ENCODE assay signal across 21 cellular contexts in genomic region chr5:151148583-151148982, GRCh38. TPM values are rescaled to one million over a fixed set of nuclear protein-coding genes. Genes with fewer than 3 reads are reported as not detected.
DNase-seq lines count a peak whose midpoint lies in the region; ATAC-seq and TF ChIP-seq lines count a peak whose summit lies in the region.
"Had no signal": no experiment of that assay in that cellular context is flagged by ENCODE, and none has a peak within 500 bp of the region (broad histone marks: within the 10 kb centered on the region; RNA-seq: fewer than 3 reads in every experiment).

No MANE protein-coding gene starts in this region.

- TF ChIP-seq POLR2A in transverse colon (IDR thresholded peaks at IDR 0.05): no peak
- no peak for TF ChIP-seq POLR2A in erythroblast (IDR thresholded peaks at IDR 0.05; ENCODE audit: low read length)

- no peaks in the 10 kb centered on the region for H3K9me3 Mint-ChIP-seq in CD4-positive, alpha-beta T cell
- no peaks in the 10 kb centered on the region for H3K9me3 Mint-ChIP-seq in activated naive CD8-positive, alpha-beta T cell treated with anti-CD3 and anti-CD28 coated beads, Interleukin-2, amount 10 ng/mL, durations not matched to agents 7 days and 5 days
- H3K9me3 Mint-ChIP-seq in natural killer cell treated with Interleukin-12 subunit alpha and Interleukin-12 subunit beta and Interleukin-15 and Interleukin-18, amount 100 ng/mL, for 72 hours: no peaks in the 10 kb centered on the region

- in situ Hi-C loops in transverse colon (cut with MboI; ENCODE audit: low pct_ligation_motif_present in 1 of 4, low pct_unique_long_range_greater_than_20kb in 1 of 4, low sequenced_read_pairs in 3 of 4): no loop called here

- peak in 1 of 10 experiments; percentile 27 for DNase-seq in CD4-positive, alpha-beta T cell
- no peak for DNase-seq in activated naive CD8-positive, alpha-beta T cell treated with anti-CD3 and anti-CD28 coated beads, Interleukin-2, amount 10 ng/mL, durations not matched to agents 7 days and 5 days
- no peak for DNase-seq in natural killer cell treated with Interleukin-12 subunit alpha and Interleukin-12 subunit beta and Interleukin-15 and Interleukin-18, amount 100 ng/mL, for 72 hours (ENCODE audit: low spot score)
- DNase-seq in transverse colon: no peak
- no peak for DNase-seq in erythroblast (lab: John Stamatoyannopoulos, UW)
- DNase-seq: activated CD4-positive, CD25-positive, alpha-beta regulatory T cell treated with anti-CD3 and anti-CD28 coated beads, Interleukin-2, amount 50 U/mL, for 72 hours; body of pancreas; DMS 273 treated with DMSO at 0.1 percent for 48 hours; dorsolateral prefrontal cortex; head of caudate nucleus; mammary epithelial cell; MM.1S; NCI-H2081; NCI-H510A treated with DMSO at 0.1 percent for 48 hours; right cardiac atrium; SIG-M5; thyroid gland had no signal

- H3K36me3 ChIP-seq in KOPT-K1 (ENCODE audit: insufficient read depth, low read length) (peaks cover 51% of the 10 kb centered on the region; the same call in 1 of the 2 replicates), transverse colon (no peaks in the 10 kb centered on the region)

- peak overlapping the region; percentile 91 for H3K27ac Mint-ChIP-seq in CD4-positive, alpha-beta T cell
- H3K27ac Mint-ChIP-seq in activated naive CD8-positive, alpha-beta T cell treated with anti-CD3 and anti-CD28 coated beads, Interleukin-2, amount 10 ng/mL, durations not matched to agents 7 days and 5 days: peak overlapping the region; percentile 79
- H3K27ac Mint-ChIP-seq in natural killer cell treated with Interleukin-12 subunit alpha and Interleukin-12 subunit beta and Interleukin-15 and Interleukin-18, amount 100 ng/mL, for 72 hours: peak overlapping the region; percentile 71 to 99

- H3K36me3 Mint-ChIP-seq in CD4-positive, alpha-beta T cell (ENCODE audit: low read depth): peaks cover 61% of the 10 kb centered on the region
- H3K36me3 Mint-ChIP-seq in activated naive CD8-positive, alpha-beta T cell treated with anti-CD3 and anti-CD28 coated beads, Interleukin-2, amount 10 ng/mL, durations not matched to agents 7 days and 5 days: peaks cover 46% of the 10 kb centered on the region
- H3K36me3 Mint-ChIP-seq in natural killer cell treated with Interleukin-12 subunit alpha and Interleukin-12 subunit beta and Interleukin-15 and Interleukin-18, amount 100 ng/mL, for 72 hours: peaks cover 9% of the 10 kb centered on the region

- CTCF ChIA-PET in CD4-positive, alpha-beta T cell (lab: Charles Lee): interaction anchor here (0.8 to 4.5 kb wide), 5 partner anchors 8 to 23 kb away, joined by 3 to 34 read pairs (median 7); partner anchors contain the start of gene ANXA6

- H3K27me3 ChIP-seq in CD4-positive, alpha-beta T cell (ENCODE audit: control insufficient read depth, insufficient read depth, low read length): no peaks in the 10 kb centered on the region
- H3K27me3 ChIP-seq in transverse colon: no peaks in the 10 kb centered on the region
- H3K27me3 ChIP-seq: body of pancreas, dorsolateral prefrontal cortex, neutrophil, thyroid gland had no signal

- no peaks in the 10 kb centered on the region for H3K9me3 ChIP-seq in CD4-positive, alpha-beta T cell (ENCODE audit: control insufficient read depth, low read length)
- H3K9me3 ChIP-seq in KOPT-K1 (ENCODE audit: insufficient read depth, low read length, poor library complexity, severe bottlenecking) (no peaks in the 10 kb centered on the region), transverse colon (no peaks in the 10 kb centered on the region)
- H3K9me3 ChIP-seq: body of pancreas, neutrophil, thyroid gland had no signal

- H3K4me3 Mint-ChIP-seq in CD4-positive, alpha-beta T cell: peak overlapping the region; percentile 64
- H3K4me3 Mint-ChIP-seq in activated naive CD8-positive, alpha-beta T cell treated with anti-CD3 and anti-CD28 coated beads, Interleukin-2, amount 10 ng/mL, durations not matched to agents 7 days and 5 days: peak overlapping the region; percentile 97
- peak overlapping the region; percentile 68 for H3K4me3 Mint-ChIP-seq in natural killer cell treated with Interleukin-12 subunit alpha and Interleukin-12 subunit beta and Interleukin-15 and Interleukin-18, amount 100 ng/mL, for 72 hours

- H3K4me1 ChIP-seq in transverse colon: peaks cover 39 to 74% (median 49%) of the 10 kb centered on the region in 4 donors

- peaks cover 95% of the 10 kb centered on the region for H3K4me1 Mint-ChIP-seq in CD4-positive, alpha-beta T cell (ENCODE audit: low read depth)
- peaks cover 89% of the 10 kb centered on the region for H3K4me1 Mint-ChIP-seq in activated naive CD8-positive, alpha-beta T cell treated with anti-CD3 and anti-CD28 coated beads, Interleukin-2, amount 10 ng/mL, durations not matched to agents 7 days and 5 days
- H3K4me1 Mint-ChIP-seq in natural killer cell treated with Interleukin-12 subunit alpha and Interleukin-12 subunit beta and Interleukin-15 and Interleukin-18, amount 100 ng/mL, for 72 hours (ENCODE audit: low read depth in 2 of 2): peaks cover 87 to 90% of the 10 kb centered on the region in 2 donors

- POLR2A ChIA-PET in CD4-positive, alpha-beta T cell (lab: Charles Lee): interaction anchor here (0.6 to 3.7 kb wide), 7 partner anchors 9 to 691 kb away, joined by 3 to 41 read pairs (median 4); partner anchors contain the start of genes ANXA6 and CCDC69
- POLR2A ChIA-PET in activated naive CD8-positive, alpha-beta T cell treated with anti-CD3 and anti-CD28 coated beads, Interleukin-2, amount 10 ng/mL, durations not matched to agents 7 days and 5 days (lab: Charles Lee): interaction anchor here (1.1 to 2.3 kb wide), 6 partner anchors 8 to 66 kb away, joined by 3 to 15 read pairs (median 4); no protein-coding TSS in a partner anchor

- H3K27me3 Mint-ChIP-seq in CD4-positive, alpha-beta T cell: no peaks in the 10 kb centered on the region
- no peaks in the 10 kb centered on the region for H3K27me3 Mint-ChIP-seq in activated naive CD8-positive, alpha-beta T cell treated with anti-CD3 and anti-CD28 coated beads, Interleukin-2, amount 10 ng/mL, durations not matched to agents 7 days and 5 days
- H3K27me3 Mint-ChIP-seq in natural killer cell treated with Interleukin-12 subunit alpha and Interleukin-12 subunit beta and Interleukin-15 and Interleukin-18, amount 100 ng/mL, for 72 hours: no peaks in the 10 kb centered on the region

- no peak for TF ChIP-seq EP300 in transverse colon (IDR thresholded peaks at IDR 0.05; ENCODE audit: low read depth)

- peak overlapping the region; percentile 89 for H3K27ac ChIP-seq in CD4-positive, alpha-beta T cell (ENCODE audit: low read depth, low read length)
- H3K27ac ChIP-seq in KOPT-K1 (ENCODE audit: low read depth, low read length, poor library complexity, severe bottlenecking) (peak overlapping the region; percentile 97), transverse colon (peak overlapping the region in 2 of 4 donors; percentile 88 to 89)
- H3K27ac ChIP-seq: body of pancreas, dorsolateral prefrontal cortex, thyroid gland had no signal

- WGBS in transverse colon (ENCODE audit: low coverage in 1 of 2), 2 donors: 66 to 84% methylated on average over 3 to 7 of the region's 7 CpGs

- TF ChIP-seq CTCF in CD4-positive, alpha-beta T cell (IDR thresholded peaks at IDR 0.05): no peak
- no peak for TF ChIP-seq CTCF in transverse colon (IDR thresholded peaks at IDR 0.05)

- no peak overlapping the region for H3K4me3 ChIP-seq in transverse colon
- H3K4me3 ChIP-seq: body of pancreas, dorsolateral prefrontal cortex, thyroid gland had no signal

- intact Hi-C loops in CD4-positive, alpha-beta T cell (cut with DNase I, micrococcal nuclease): no loop called here
- intact Hi-C loops in transverse colon (cut with DNase I; ENCODE audit: low total_unique reads): no loop called here

- no peak for ATAC-seq in CD4-positive, alpha-beta T cell (ENCODE audit: poor library complexity)
- ATAC-seq in activated naive CD8-positive, alpha-beta T cell treated with anti-CD3 and anti-CD28 coated beads, Interleukin-2, amount 10 ng/mL, durations not matched to agents 7 days and 5 days (ENCODE audit: low read depth): peak; percentile 10
- no peak for ATAC-seq in natural killer cell treated with Interleukin-12 subunit alpha and Interleukin-12 subunit beta and Interleukin-15 and Interleukin-18, amount 100 ng/mL, for 72 hours
- ATAC-seq in HG03439 (IDR thresholded peaks at IDR 0.05; ENCODE audit: unreplicated experiment) (no peak), HG02970 (IDR thresholded peaks at IDR 0.05; ENCODE audit: low FRiP score, unreplicated experiment) (no peak)
- ATAC-seq: body of pancreas, right cardiac atrium had no signal

RNA-seq across cellular contexts. Expression of gene ANXA6, which starts 9.0 kb away (rescaled TPM):
- total RNA-seq in CD4-positive, alpha-beta T cell: 100 to 1,000 TPM; 108 to 130 TPM
- total RNA-seq in activated naive CD8-positive, alpha-beta T cell treated with anti-CD3 and anti-CD28 coated beads, Interleukin-2, amount 10 ng/mL, durations not matched to agents 7 days and 5 days: 100 to 1,000 TPM; 518 to 538 TPM
- total RNA-seq in natural killer cell treated with Interleukin-12 subunit alpha and Interleukin-12 subunit beta and Interleukin-15 and Interleukin-18, amount 100 ng/mL, for 72 hours: 100 to 1,000 TPM; 271 to 398 TPM
- total RNA-seq in transverse colon: 10 to 100 TPM; 19.1 to 79.0 (median 55.3) TPM
